8 cellular contexts compared by ENCODE assay signal in the genomic region with DNA sequence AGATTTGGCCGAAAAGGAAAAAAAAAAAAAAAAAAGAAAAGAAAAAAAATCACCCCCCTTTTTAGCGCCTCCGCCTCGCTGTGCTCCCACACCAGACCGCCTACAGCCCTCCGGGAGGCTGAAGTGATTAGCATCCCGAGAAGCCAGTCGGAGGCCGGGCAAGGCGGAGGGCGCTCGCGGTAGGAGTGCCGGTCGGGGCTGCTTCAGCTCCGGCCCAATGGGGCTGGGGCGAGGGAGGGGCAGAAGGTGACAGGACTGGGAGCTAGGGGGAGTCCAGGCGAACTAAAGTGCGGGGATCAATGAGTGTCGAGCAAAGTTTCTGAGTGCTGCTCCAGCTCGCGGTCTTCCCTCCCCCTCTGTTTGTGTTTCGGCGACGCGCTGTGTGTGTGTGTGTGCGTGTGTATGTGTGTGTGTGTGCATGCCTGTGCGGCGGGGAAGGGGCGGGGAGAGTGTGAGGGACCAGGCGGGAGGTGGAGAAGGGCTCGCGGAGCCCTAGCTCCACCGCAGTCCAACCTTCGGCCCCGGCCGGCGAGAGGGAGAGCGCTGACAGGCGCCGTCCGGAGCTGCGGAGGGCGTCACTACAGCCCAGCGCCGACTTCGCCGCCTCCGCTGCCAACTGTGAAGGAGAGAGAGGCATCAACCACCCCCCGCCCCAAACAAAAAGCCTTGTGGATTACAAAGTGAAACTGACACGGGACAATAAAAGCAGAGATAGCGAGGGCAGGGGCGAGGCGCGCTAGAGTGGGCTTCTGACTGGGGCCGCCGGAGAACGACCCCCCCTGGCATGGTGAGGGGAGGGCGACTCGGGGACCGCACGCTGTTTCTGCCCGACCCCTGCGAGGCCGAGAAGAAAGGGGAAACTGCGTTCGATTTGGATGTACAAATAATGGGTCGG. TPM values are rescaled to one million over a fixed set of nuclear protein-coding genes. Genes with fewer than 3 reads are reported as not detected.
A peak's percentile ranks its signal among the peaks of the same experiment; 100 is the strongest.
DNase-seq lines count a peak whose midpoint lies in the region; ATAC-seq lines count a peak whose summit lies in the region.

A gene with protein sequence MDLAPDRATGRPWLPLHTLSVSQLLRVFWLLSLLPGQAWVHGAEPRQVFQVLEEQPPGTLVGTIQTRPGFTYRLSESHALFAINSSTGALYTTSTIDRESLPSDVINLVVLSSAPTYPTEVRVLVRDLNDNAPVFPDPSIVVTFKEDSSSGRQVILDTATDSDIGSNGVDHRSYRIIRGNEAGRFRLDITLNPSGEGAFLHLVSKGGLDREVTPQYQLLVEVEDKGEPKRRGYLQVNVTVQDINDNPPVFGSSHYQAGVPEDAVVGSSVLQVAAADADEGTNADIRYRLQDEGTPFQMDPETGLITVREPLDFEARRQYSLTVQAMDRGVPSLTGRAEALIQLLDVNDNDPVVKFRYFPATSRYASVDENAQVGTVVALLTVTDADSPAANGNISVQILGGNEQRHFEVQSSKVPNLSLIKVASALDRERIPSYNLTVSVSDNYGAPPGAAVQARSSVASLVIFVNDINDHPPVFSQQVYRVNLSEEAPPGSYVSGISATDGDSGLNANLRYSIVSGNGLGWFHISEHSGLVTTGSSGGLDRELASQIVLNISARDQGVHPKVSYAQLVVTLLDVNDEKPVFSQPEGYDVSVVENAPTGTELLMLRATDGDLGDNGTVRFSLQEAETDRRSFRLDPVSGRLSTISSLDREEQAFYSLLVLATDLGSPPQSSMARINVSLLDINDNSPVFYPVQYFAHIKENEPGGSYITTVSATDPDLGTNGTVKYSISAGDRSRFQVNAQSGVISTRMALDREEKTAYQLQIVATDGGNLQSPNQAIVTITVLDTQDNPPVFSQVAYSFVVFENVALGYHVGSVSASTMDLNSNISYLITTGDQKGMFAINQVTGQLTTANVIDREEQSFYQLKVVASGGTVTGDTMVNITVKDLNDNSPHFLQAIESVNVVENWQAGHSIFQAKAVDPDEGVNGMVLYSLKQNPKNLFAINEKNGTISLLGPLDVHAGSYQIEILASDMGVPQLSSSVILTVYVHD (N-terminal part only) (plus strand): TSS at position 280 of the 895 bp plus-strand sequence. CDS start 1,457 bp downstream, outside the sequence.

- H3K9ac ChIP-seq in skeletal muscle satellite cell (ENCODE audit: low read depth, low read length) = peak within 1 kb of the TSS; percentile 98

- H3K9me3 ChIP-seq in T-helper 17 cell (ENCODE audit: control insufficient read depth, low read length, poor library complexity, severe bottlenecking) (no peaks in the 10 kb centered on the region), skeletal muscle satellite cell (replicated peaks; ENCODE audit: low read length) (no peaks in the 10 kb centered on the region)

- H3K27me3 Mint-ChIP-seq in activated CD4-positive, alpha-beta T cell treated with anti-CD3 and anti-CD28 coated beads, Interleukin-2, amount 10 ng/mL, durations not matched to agents 24 days and 14 days = peaks cover 53% of the 10 kb centered on the region
- H3K27me3 Mint-ChIP-seq in T-helper 17 cell = peaks cover 62% of the 10 kb centered on the region

- H3K36me3 ChIP-seq in skeletal muscle satellite cell (ENCODE audit: insufficient read depth, low read length) = peaks cover 22% of the 10 kb centered on the region

- H3K4me3 Mint-ChIP-seq in activated CD4-positive, alpha-beta T cell treated with anti-CD3 and anti-CD28 coated beads, Interleukin-2, amount 10 ng/mL, durations not matched to agents 24 days and 14 days = peak within 1 kb of the TSS; percentile 89
- H3K4me3 Mint-ChIP-seq in T-helper 17 cell = peak within 1 kb of the TSS; percentile 89

- H3K4me2 ChIP-seq in skeletal muscle satellite cell (ENCODE audit: low read length) = peak within 1 kb of the TSS; percentile 98

- peak; percentile 82 for DNase-seq in activated CD4-positive, alpha-beta T cell treated with anti-CD3 and anti-CD28 coated beads, Interleukin-2, amount 10 ng/mL, durations not matched to agents 24 days and 14 days
- DNase-seq in activated CD4-positive, alpha-beta T cell treated with anti-CD3 and anti-CD28 coated beads, Interleukin-2, amount 50 U/mL, for 4 hours = no peak
- DNase-seq in NCI-H1092 treated with DMSO at 0.1 percent for 48 hours (lab: John Stamatoyannopoulos, UW) (peak; percentile 81), T-helper 17 cell (peak in 2 of 3 donors; percentile 8 to 10), islet precursor cell (peak; percentile 98)

- H3K4me1 ChIP-seq in skeletal muscle satellite cell (ENCODE audit: control insufficient read depth, insufficient read depth, low read length) = peaks cover 31% of the 10 kb centered on the region

- peak within 1 kb of the TSS; percentile 89 for H3K27ac ChIP-seq in cingulate gyrus (ENCODE audit: low read depth, low read length)

- peak; percentile 73 for ATAC-seq in HG02763 (IDR thresholded peaks at IDR 0.05; ENCODE audit: unreplicated experiment)
- ATAC-seq in T-helper 17 cell = peak; percentile 70

- H3K4me3 ChIP-seq in skeletal muscle satellite cell (ENCODE audit: low read length) = peak within 1 kb of the TSS; percentile 98

- no peaks in the 10 kb centered on the region for H3K27me3 ChIP-seq in skeletal muscle satellite cell (ENCODE audit: control insufficient read depth, insufficient read depth, low read length)

- H3K36me3 Mint-ChIP-seq in activated CD4-positive, alpha-beta T cell treated with anti-CD3 and anti-CD28 coated beads, Interleukin-2, amount 10 ng/mL, durations not matched to agents 24 days and 14 days (ENCODE audit: low read depth) = no peaks in the 10 kb centered on the region
- H3K36me3 Mint-ChIP-seq in T-helper 17 cell (ENCODE audit: low read depth) = no peaks in the 10 kb centered on the region

- intact Hi-C loops in activated CD4-positive, alpha-beta T cell treated with anti-CD3 and anti-CD28 coated beads, Interleukin-2, amount 10 ng/mL, durations not matched to agents 24 days and 14 days (cut with micrococcal nuclease) = loop anchor here (5.0 kb wide), 2 partner anchors 1092 to 1287 kb away; no protein-coding TSS in a partner anchor

- H3K27ac Mint-ChIP-seq in activated CD4-positive, alpha-beta T cell treated with anti-CD3 and anti-CD28 coated beads, Interleukin-2, amount 10 ng/mL, durations not matched to agents 24 days and 14 days = peak within 1 kb of the TSS; percentile 53
- H3K27ac Mint-ChIP-seq in T-helper 17 cell = peak within 1 kb of the TSS; percentile 37

- H3K9me3 Mint-ChIP-seq in activated CD4-positive, alpha-beta T cell treated with anti-CD3 and anti-CD28 coated beads, Interleukin-2, amount 10 ng/mL, durations not matched to agents 24 days and 14 days = no peaks in the 10 kb centered on the region

- peaks cover 18% of the 10 kb centered on the region for H3K4me1 Mint-ChIP-seq in activated CD4-positive, alpha-beta T cell treated with anti-CD3 and anti-CD28 coated beads, Interleukin-2, amount 10 ng/mL, durations not matched to agents 24 days and 14 days
- peaks cover 25% of the 10 kb centered on the region for H3K4me1 Mint-ChIP-seq in T-helper 17 cell

RNA-seq across cellular contexts. Expression of the gene that starts here (rescaled TPM):
- not detected in 2 replicates for total RNA-seq in activated CD4-positive, alpha-beta T cell treated with anti-CD3 and anti-CD28 coated beads, Interleukin-2, amount 10 ng/mL, durations not matched to agents 24 days and 14 days
- total RNA-seq in T-helper 17 cell = under 1 TPM in 1 of 2 donors, not detected in 1; 0.18 TPM
- 13.9 and 16.2 TPM in 2 replicates for total RNA-seq in skeletal muscle satellite cell (2012; rRNA removed)

Comparison
In these comparisons a context has a peak if more than half of its experiments do, and no peak if none do; other contexts are left out.
1. Peak in DNase-seq in activated CD4-positive, alpha-beta T cell treated with anti-CD3 and anti-CD28 coated beads, Interleukin-2, amount 10 ng/mL, durations not matched to agents 24 days and 14 days; RNA of the gene not detected or under 1 TPM.
2. Peak in DNase-seq and ATAC-seq in T-helper 17 cell; RNA of the gene not detected or under 1 TPM.
3. DNase-seq: peak in NCI-H1092 treated with DMSO at 0.1 percent for 48 hours (single experiment) and islet precursor cell (single experiment); none in activated CD4-positive, alpha-beta T cell treated with anti-CD3 and anti-CD28 coated beads, Interleukin-2, amount 50 U/mL, for 4 hours (0 of 2).